ENCODE assay signal across 1 cellular context in genomic region chr10:109904397-109904796, GRCh38.
TF ChIP-seq lines count a peak whose summit lies in the region.

No MANE protein-coding gene starts in this region.

TF ChIP-seq in WTC11, 78 proteins besides CTCF, POLR2A, EP300 and RAD21:
- no peak for TF ChIP-seq MYBL2 (CRISPR knock-in tag; IDR thresholded peaks at IDR 0.05)
- no peak for TF ChIP-seq USF2 (CRISPR knock-in tag; IDR thresholded peaks at IDR 0.05)
- TF ChIP-seq SOX15 (CRISPR knock-in tag; IDR thresholded peaks at IDR 0.05), result no peak
- TF ChIP-seq ATF3 (CRISPR knock-in tag; conservative IDR thresholded peaks at IDR 0.05), result no peak
- TF ChIP-seq ZNF512 (CRISPR knock-in tag; IDR thresholded peaks at IDR 0.05; ENCODE audit: borderline replicate concordance), result no peak
- TF ChIP-seq ZNF317 (CRISPR knock-in tag; IDR thresholded peaks at IDR 0.05; ENCODE audit: borderline replicate concordance, low read depth), result no peak
- TF ChIP-seq NFYB (CRISPR knock-in tag; conservative IDR thresholded peaks at IDR 0.05; ENCODE audit: low read depth), result no peak
- TF ChIP-seq CREB1 (CRISPR knock-in tag; IDR thresholded peaks at IDR 0.05), result no peak
- TF ChIP-seq USF1 (CRISPR knock-in tag; IDR thresholded peaks at IDR 0.05), result no peak
- TF ChIP-seq ZNF263 (CRISPR knock-in tag; IDR thresholded peaks at IDR 0.05; ENCODE audit: low read depth), result no peak
- no peak for TF ChIP-seq MXD4 (CRISPR knock-in tag; IDR thresholded peaks at IDR 0.05; ENCODE audit: borderline replicate concordance)
- TF ChIP-seq ZNF138 (CRISPR knock-in tag; conservative IDR thresholded peaks at IDR 0.05), result no peak
- no peak for TF ChIP-seq EMX1 (CRISPR knock-in tag; IDR thresholded peaks at IDR 0.05)
- TF ChIP-seq SP1 (CRISPR knock-in tag; conservative IDR thresholded peaks at IDR 0.05), result no peak
- TF ChIP-seq ZNF121 (CRISPR knock-in tag; IDR thresholded peaks at IDR 0.05), result no peak
- TF ChIP-seq ZNF281 (CRISPR knock-in tag; IDR thresholded peaks at IDR 0.05), result no peak
- no peak for TF ChIP-seq ZMAT4 (CRISPR knock-in tag; IDR thresholded peaks at IDR 0.05)
- no peak for TF ChIP-seq GABPB1 (CRISPR knock-in tag; IDR thresholded peaks at IDR 0.05)
- no peak for TF ChIP-seq ZBTB43 (CRISPR knock-in tag; IDR thresholded peaks at IDR 0.05)
- no peak for TF ChIP-seq RORB (CRISPR knock-in tag; IDR thresholded peaks at IDR 0.05)
